Comparison of ENCODE assay signal across 15 cellular contexts in genomic region chr2:62333961-62334360, GRCh38.
DNase-seq lines count a peak whose midpoint lies in the region; ATAC-seq and TF ChIP-seq lines count a peak whose summit lies in the region.
"Had no signal": no experiment of that assay in that cellular context is flagged by ENCODE, and none has a peak within 500 bp of the region (broad histone marks: within the 10 kb centered on the region; RNA-seq: fewer than 3 reads in every experiment).

No MANE protein-coding gene starts in this region.

- no peak overlapping the region; a peak in 1 of 7 replicates for H3K27ac Mint-ChIP-seq in H9
- H3K27ac Mint-ChIP-seq: activated naive CD4-positive, alpha-beta T cell treated with anti-CD3 and anti-CD28 coated beads for 36 hours had no signal

- H4K91ac ChIP-seq in H9 (ENCODE audit: insufficient read length, low read depth, low read length): no peak overlapping the region

- H3K9ac ChIP-seq in H9 (ENCODE audit: extremely low read depth, insufficient read length, low read length): no peak overlapping the region

- no peak overlapping the region for H3K4me3 Mint-ChIP-seq in H9
- H3K4me3 Mint-ChIP-seq: activated naive CD4-positive, alpha-beta T cell treated with anti-CD3 and anti-CD28 coated beads for 36 hours had no signal

- H3K14ac ChIP-seq in H9 (ENCODE audit: insufficient read depth, low read length): no peak overlapping the region

- DNase-seq in COLO668 (lab: John Stamatoyannopoulos, UW; ENCODE audit: unreplicated experiment): peak; percentile 51
- DNase-seq in KBM-7: peak; percentile 66
- peak; percentile 85 for DNase-seq in NCI-H345 (lab: John Stamatoyannopoulos, UW)
- peak; percentile 11 for DNase-seq in astrocyte of the hippocampus (ENCODE audit: low read depth, low spot score)
- no peak for DNase-seq in H9
- no peak for DNase-seq in body of pancreas
- DNase-seq: activated CD8-positive, alpha-beta memory T cell treated with anti-CD3 and anti-CD28 coated beads for 24 hours; activated naive CD4-positive, alpha-beta T cell treated with anti-CD3 and anti-CD28 coated beads for 36 hours; glutamatergic neuron; stomach had no signal

- H3K27me3 ChIP-seq in H9 (ENCODE audit: insufficient read depth, low read length) (no peaks in the 10 kb centered on the region), body of pancreas (no peaks in the 10 kb centered on the region)
- H3K27me3 ChIP-seq: cardiac muscle cell, stomach had no signal

- H3K79me1 ChIP-seq in H9 (ENCODE audit: insufficient read depth, low read depth, low read length, poor library complexity, severe bottlenecking): no peaks in the 10 kb centered on the region

- intact Hi-C loops in body of pancreas (cut with DNase I): no loop called here

- no peak overlapping the region for H2BK12ac ChIP-seq in H9 (ENCODE audit: insufficient read length, low read depth, low read length)

- H3K9me3 ChIP-seq in H9 (ENCODE audit: control insufficient read depth, low read depth, low read length) (no peaks in the 10 kb centered on the region), body of pancreas (no peaks in the 10 kb centered on the region)
- H3K9me3 ChIP-seq: HAP-1, stomach had no signal

- H3K4me1 ChIP-seq in H9 (ENCODE audit: insufficient read depth, low read length) (no peaks in the 10 kb centered on the region; the same call in 1 of the 2 replicates), body of pancreas (no peaks in the 10 kb centered on the region)

- H4K20me1 ChIP-seq in H9 (ENCODE audit: control insufficient read depth, insufficient read depth, insufficient read length): no peaks in the 10 kb centered on the region

- H3K27ac ChIP-seq in H9 (ENCODE audit: insufficient read length, low read depth, low read length): no peak overlapping the region
- no peak overlapping the region for H3K27ac ChIP-seq in body of pancreas
- H3K27ac ChIP-seq: cardiac muscle cell, stomach had no signal

- no peak overlapping the region for H2BK20ac ChIP-seq in H9 (ENCODE audit: low read depth, low read length, poor library complexity, severe bottlenecking)

- peaks cover 4 to 8% of the 10 kb centered on the region in 2 experiments; a peak in 3 of 5 replicates for H3K9me3 Mint-ChIP-seq in H9
- H3K9me3 Mint-ChIP-seq: activated naive CD4-positive, alpha-beta T cell treated with anti-CD3 and anti-CD28 coated beads for 36 hours had no signal

- no peak overlapping the region for H3K56ac ChIP-seq in H9 (ENCODE audit: insufficient read length, low read depth, low read length)

- TF ChIP-seq POLR2A in body of pancreas (IDR thresholded peaks at IDR 0.05): no peak

- H3K4me3 ChIP-seq in body of pancreas: no peak overlapping the region
- H3K4me3 ChIP-seq: cardiac muscle cell, HAP-1, stomach had no signal

- no CpG with 5 or more reads among the region's 4 CpGs for WGBS in H9 (ENCODE audit: extremely low coverage, insufficient read length, low lambda C conversion rate)
- WGBS in body of pancreas, 2 donors: 72 to 73% methylated on average over 4 of the region's 4 CpGs

- H4K5ac ChIP-seq in H9 (ENCODE audit: insufficient read length, low read depth, low read length): no peak overlapping the region

- no peak overlapping the region for H4K8ac ChIP-seq in H9 (replicated peaks; ENCODE audit: insufficient read length, low read depth, low read length)

- H2BK15ac ChIP-seq in H9 (ENCODE audit: low read depth, low read length): no peak overlapping the region

- no peak overlapping the region for H3K4me2 ChIP-seq in H9 (ENCODE audit: insufficient read depth, insufficient read length, low read length)

- no peaks in the 10 kb centered on the region for H3K23me2 ChIP-seq in H9 (ENCODE audit: insufficient read length, low read depth, low read length, poor library complexity, severe bottlenecking)

- no peak overlapping the region for H3K18ac ChIP-seq in H9 (ENCODE audit: insufficient read length, low read depth, low read length)

- ATAC-seq in HG03521 (IDR thresholded peaks at IDR 0.05; ENCODE audit: unreplicated experiment) (no peak), HG03342 (IDR thresholded peaks at IDR 0.05; ENCODE audit: unreplicated experiment) (no peak), body of pancreas (no peak)
- ATAC-seq: sciatic nerve had no signal

- TF ChIP-seq CTCF in H9 (conservative IDR thresholded peaks at IDR 0.05) (no peak), body of pancreas (IDR thresholded peaks at IDR 0.05) (no peak)

- no peak overlapping the region for H3T11ph ChIP-seq in H9 (ENCODE audit: low read length)

- H3K27me3 Mint-ChIP-seq in H9 (ENCODE audit: low read depth): no peaks in the 10 kb centered on the region

- no peak overlapping the region for H2BK120ac ChIP-seq in H9 (ENCODE audit: low read depth, low read length, poor library complexity, severe bottlenecking)

- no peaks in the 10 kb centered on the region for H3K79me2 ChIP-seq in H9 (ENCODE audit: insufficient read depth, low read length)

- no peak overlapping the region for H3K4ac ChIP-seq in H9 (ENCODE audit: low read depth, low read length)

- peaks cover 0 to 9% (median 1%) of the 10 kb centered on the region in 3 experiments; a peak in 4 of 7 replicates for H3K36me3 Mint-ChIP-seq in H9 (ENCODE audit: insufficient read depth in 1 of 3, low read depth in 3 of 3)

- no peaks in the 10 kb centered on the region for H3K36me3 ChIP-seq in body of pancreas (replicated peaks in 1 of 2; ENCODE audit: insufficient read depth in 1 of 2, low read depth in 2 of 2)
- H3K36me3 ChIP-seq: cardiac muscle cell, HAP-1, stomach had no signal

- H2AK5ac ChIP-seq in H9 (ENCODE audit: insufficient read length, low read length): no peak overlapping the region

- H3K23ac ChIP-seq in H9 (ENCODE audit: insufficient read length, low read depth, low read length): no peak overlapping the region

- no peak overlapping the region for H2AFZ ChIP-seq in H9 (ENCODE audit: low read length)

- H3K4me1 Mint-ChIP-seq in H9: peaks cover 34 to 59% of the 10 kb centered on the region in 2 experiments

- in situ Hi-C loops in KBM-7 (cut with MboI; ENCODE audit: low pct_unique_long_range_greater_than_20kb, low sequenced_read_pairs): no loop called here

- no peak overlapping the region for H2BK5ac ChIP-seq in H9 (ENCODE audit: insufficient read length, low read length)

Comparison
In these comparisons a context has a peak if more than half of its experiments do, and no peak if none do; other contexts are left out.
1. DNase-seq: peak in COLO668 (single experiment), KBM-7 (single experiment), NCI-H345 (single experiment) and astrocyte of the hippocampus (single experiment); none in H9 (single experiment) and body of pancreas (0 of 4).